8 cellular contexts compared by ENCODE assay signal in the genomic region with DNA sequence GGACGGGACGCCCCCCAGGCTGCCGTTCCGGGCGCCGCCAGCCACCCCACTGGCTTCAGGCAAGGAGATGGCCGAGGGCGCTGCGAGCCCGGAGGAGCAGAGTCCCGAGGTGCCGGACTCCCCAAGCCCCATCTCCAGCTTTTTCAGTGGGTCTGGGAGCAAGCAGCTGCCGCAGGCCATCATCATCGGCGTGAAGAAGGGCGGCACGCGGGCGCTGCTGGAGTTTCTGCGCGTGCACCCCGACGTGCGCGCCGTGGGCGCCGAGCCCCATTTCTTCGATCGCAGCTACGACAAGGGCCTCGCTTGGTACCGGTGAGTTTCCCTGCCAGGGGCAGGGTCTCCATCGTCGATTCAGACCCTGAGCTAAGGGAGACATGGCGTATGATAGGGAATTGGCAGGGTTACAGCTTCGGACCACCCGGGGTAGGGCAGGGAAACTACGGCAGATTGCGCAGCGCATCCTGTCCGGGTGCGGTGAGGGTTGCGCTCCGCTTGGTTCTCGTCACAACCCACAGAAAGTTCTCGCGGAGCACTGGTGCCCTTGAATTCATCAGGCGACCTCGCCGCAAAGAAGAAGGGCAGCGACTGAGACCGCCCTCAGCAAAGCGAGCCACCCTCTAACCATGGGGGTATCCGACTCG. TPM values are rescaled to one million over a fixed set of nuclear protein-coding genes. Genes with fewer than 3 reads are reported as not detected.
DNase-seq lines count a peak whose midpoint lies in the region; ATAC-seq, FAIRE-seq and TF ChIP-seq lines count a peak whose summit lies in the region.

No MANE protein-coding gene starts in this region.

- no peak for ATAC-seq in K562
- no peak for ATAC-seq in left lobe of liver
- ATAC-seq in HG02970 (IDR thresholded peaks at IDR 0.05; ENCODE audit: low FRiP score, unreplicated experiment), result no peak

- H3K4ac ChIP-seq in H9 (ENCODE audit: low read depth, low read length), result no peak overlapping the region

- no peaks in the 10 kb centered on the region for H3K9me1 ChIP-seq in K562 (ENCODE audit: control insufficient read depth, insufficient read depth, low read length)

- peaks cover 58 to 64% of the 10 kb centered on the region in 2 experiments for H3K4me1 Mint-ChIP-seq in H9
- H3K4me1 Mint-ChIP-seq in T-helper 2 cell treated with Interferon-gamma antibody and Interleukin-4, amounts not matched to agents 5 μg/mL and 100 μg/mL, for 36 hours (ENCODE audit: low read depth), result peaks cover 55% of the 10 kb centered on the region

- no peak overlapping the region; the same call in 1 of the 2 replicates for H3K14ac ChIP-seq in H9 (ENCODE audit: insufficient read depth, low read length)

- H3K9ac ChIP-seq in H9 (ENCODE audit: extremely low read depth, insufficient read length, low read length), result peak overlapping the region; percentile 6
- H3K9ac ChIP-seq in K562 (ENCODE audit: insufficient read depth in 1 of 2, low read depth in 2 of 2, low read length in 2 of 2), result peak overlapping the region; percentile 73 to 96

- TF ChIP-seq CTCF in H9 (conservative IDR thresholded peaks at IDR 0.05), result no peak
- TF ChIP-seq CTCF in K562 (IDR thresholded peaks at IDR 0.05 in 2 of 3, conservative IDR thresholded peaks at IDR 0.05 in 1 of 3; ENCODE audit: insufficient read depth in 2 of 3, low read depth in 1 of 3, low read length in 3 of 3), result no peak

- no peak overlapping the region for H3K27ac Mint-ChIP-seq in H9
- H3K27ac Mint-ChIP-seq in T-helper 2 cell treated with Interferon-gamma antibody and Interleukin-4, amounts not matched to agents 5 μg/mL and 100 μg/mL, for 36 hours, result peak overlapping the region; percentile 89

- peaks cover 65% of the 10 kb centered on the region; the same call in 1 of the 2 replicates for H3K27me3 ChIP-seq in H9 (ENCODE audit: insufficient read depth, low read length)
- H3K27me3 ChIP-seq in K562 (ENCODE audit: control insufficient read depth in 2 of 2, insufficient read depth in 2 of 2, low read length in 2 of 2), result no peaks in the 10 kb centered on the region

- H2BK15ac ChIP-seq in H9 (ENCODE audit: low read depth, low read length), result no peak overlapping the region

- DNase-seq in AG08396 (ENCODE audit: low spot score), result peak; percentile 47
- DNase-seq in H9, result peak; percentile 52
- DNase-seq in T-helper 2 cell treated with Interferon-gamma antibody and Interleukin-4, amounts not matched to agents 5 μg/mL and 100 μg/mL, for 36 hours (ENCODE audit: low spot score), result peak; percentile 69
- peak in 2 of 4 experiments; percentile 15 to 37 for DNase-seq in K562 (ENCODE audit: extremely low read depth in 1 of 4, low spot score in 3 of 4)
- DNase-seq in left lobe of liver (ENCODE audit: low spot score), result peak; percentile 67
- DNase-seq in stimulated activated CD4-positive, alpha-beta T cell treated with anti-CD3 and anti-CD28 coated beads, TNF-alpha, amount 100 ng/mL, for 48 hours (ENCODE audit: low read depth in 3 of 3), result peak in 2 of 3 donors; percentile 36 to 41
- DNase-seq in GM19238 (ENCODE audit: insufficient read length, low spot score), result no peak

- no peak overlapping the region for H2BK5ac ChIP-seq in H9 (ENCODE audit: insufficient read length, low read length)

- H3K18ac ChIP-seq in H9 (ENCODE audit: insufficient read length, low read depth, low read length), result peak overlapping the region; percentile 17

- H3T11ph ChIP-seq in H9 (ENCODE audit: low read length), result no peak overlapping the region

- no peaks in the 10 kb centered on the region; a peak in 1 of 7 replicates for H3K36me3 Mint-ChIP-seq in H9 (ENCODE audit: insufficient read depth in 1 of 3, low read depth in 3 of 3)
- peaks cover 36% of the 10 kb centered on the region for H3K36me3 Mint-ChIP-seq in T-helper 2 cell treated with Interferon-gamma antibody and Interleukin-4, amounts not matched to agents 5 μg/mL and 100 μg/mL, for 36 hours (ENCODE audit: low read depth)

- no peak overlapping the region for H2BK20ac ChIP-seq in H9 (ENCODE audit: low read depth, low read length, poor library complexity, severe bottlenecking)

- no peak overlapping the region for H3K27ac ChIP-seq in H9 (ENCODE audit: insufficient read length, low read depth, low read length)
- peak overlapping the region; percentile 70 for H3K27ac ChIP-seq in K562 (ENCODE audit: extremely low read depth, low read depth, low read length)

- no peak for TF ChIP-seq POLR2A in K562 (conservative IDR thresholded peaks at IDR 0.05)

- no CpG with 5 or more reads among the region's 56 CpGs for WGBS in H9 (ENCODE audit: extremely low coverage, insufficient read length, low lambda C conversion rate)
- 0% methylated on average over 20 of the region's 56 CpGs for WGBS in K562 (ENCODE audit: insufficient coverage, low coverage, missing lambda C conversion rate)

- CTCF ChIA-PET in K562 (lab: Yijun Ruan, JAX; ENCODE audit: low intra/inter-chr PET ratio), result interaction anchor here (0.8 kb wide), 1 partner anchor 1272 kb away, joined by 5 read pairs; no protein-coding TSS in a partner anchor

- H4K20me1 ChIP-seq in H9 (ENCODE audit: control insufficient read depth, insufficient read depth, insufficient read length), result peaks cover 3% of the 10 kb centered on the region
- 0 out of 2 replicates have a peak, but pooled peaks cover 6% of the 10 kb centered on the region for H4K20me1 ChIP-seq in K562 (replicated peaks; ENCODE audit: control insufficient read depth, insufficient read depth, low read length)

- H3K23me2 ChIP-seq in H9 (ENCODE audit: insufficient read length, low read depth, low read length, poor library complexity, severe bottlenecking), result peaks cover 50% of the 10 kb centered on the region

- H4K8ac ChIP-seq in H9 (replicated peaks; ENCODE audit: insufficient read length, low read depth, low read length), result no peak overlapping the region

- H3K9me3 Mint-ChIP-seq in H9, result no peaks in the 10 kb centered on the region; a peak in 1 of 5 replicates
- H3K9me3 Mint-ChIP-seq in T-helper 2 cell treated with Interferon-gamma antibody and Interleukin-4, amounts not matched to agents 5 μg/mL and 100 μg/mL, for 36 hours, result no peaks in the 10 kb centered on the region

- H2AFZ ChIP-seq in H9 (ENCODE audit: low read length) (no peak overlapping the region), K562 (ENCODE audit: low read depth, low read length) (peak overlapping the region; percentile 62)

- H3K36me3 ChIP-seq in K562 (ENCODE audit: control insufficient read depth, insufficient read depth, low read length), result peaks cover 11% of the 10 kb centered on the region; the same call in 1 of the 3 replicates

- H3K4me3 Mint-ChIP-seq in H9, result peak overlapping the region; percentile 69 to 92
- H3K4me3 Mint-ChIP-seq in T-helper 2 cell treated with Interferon-gamma antibody and Interleukin-4, amounts not matched to agents 5 μg/mL and 100 μg/mL, for 36 hours, result peak overlapping the region; percentile 90

- H2BK12ac ChIP-seq in H9 (ENCODE audit: insufficient read length, low read depth, low read length), result no peak overlapping the region

- no peak overlapping the region for H3K56ac ChIP-seq in H9 (ENCODE audit: insufficient read length, low read depth, low read length)

- no peak overlapping the region for H2BK120ac ChIP-seq in H9 (ENCODE audit: low read depth, low read length, poor library complexity, severe bottlenecking)

- no TSS peak for BruUV-seq in K562 (replicated peaks; lab: Mats Ljungman, UMichigan)

- H2AK5ac ChIP-seq in H9 (ENCODE audit: insufficient read length, low read length), result no peak overlapping the region

- H3K79me2 ChIP-seq in H9 (ENCODE audit: insufficient read depth, low read length) (no peaks in the 10 kb centered on the region; the same call in 1 of the 2 replicates), K562 (ENCODE audit: control insufficient read depth, insufficient read depth, low read length) (peaks cover 58% of the 10 kb centered on the region)

- H3K9me3 ChIP-seq in H9 (ENCODE audit: control insufficient read depth, low read depth, low read length) (no peaks in the 10 kb centered on the region), K562 (replicated peaks; ENCODE audit: control insufficient read depth, insufficient read depth, low read depth, low read length) (no peaks in the 10 kb centered on the region)

- POLR2A ChIA-PET in K562 (lab: Yijun Ruan, JAX), result interaction anchor here (0.6 to 1.0 kb wide), 2 partner anchors 23 to 50 kb away, joined by 3 read pairs; no protein-coding TSS in a partner anchor

- no peaks in the 10 kb centered on the region for H3K79me1 ChIP-seq in H9 (ENCODE audit: insufficient read depth, low read depth, low read length, poor library complexity, severe bottlenecking)

- no peak for FAIRE-seq in K562 (lab: Jason Lieb, UNC)

- H3K4me2 ChIP-seq in H9 (ENCODE audit: insufficient read depth, insufficient read length, low read length) (peak overlapping the region; percentile 94), K562 (ENCODE audit: insufficient read depth, low read length) (peak overlapping the region; percentile 75)

- no peak overlapping the region for H3K23ac ChIP-seq in H9 (ENCODE audit: insufficient read length, low read depth, low read length)

- in situ Hi-C loops in K562 (cut with MboI), result no loop called here

- no peak overlapping the region for H4K91ac ChIP-seq in H9 (ENCODE audit: insufficient read length, low read depth, low read length)

- H4K5ac ChIP-seq in H9 (ENCODE audit: insufficient read length, low read depth, low read length), result no peak overlapping the region

- H3K27me3 Mint-ChIP-seq in H9 (ENCODE audit: low read depth), result peaks cover 90% of the 10 kb centered on the region
- peaks cover 37% of the 10 kb centered on the region for H3K27me3 Mint-ChIP-seq in T-helper 2 cell treated with Interferon-gamma antibody and Interleukin-4, amounts not matched to agents 5 μg/mL and 100 μg/mL, for 36 hours (ENCODE audit: low read depth)

- no peak for TF ChIP-seq EP300 in K562 (IDR thresholded peaks at IDR 0.05; ENCODE audit: low read length)

- H3K4me1 ChIP-seq in H9 (ENCODE audit: insufficient read depth, low read length) (peaks cover 9% of the 10 kb centered on the region; the same call in 1 of the 2 replicates), K562 (replicated peaks in 1 of 2; ENCODE audit: control insufficient read depth in 2 of 2, insufficient read depth in 2 of 2, low read length in 2 of 2) (peaks cover 32 to 43% of the 10 kb centered on the region in 2 experiments; a peak in 4 of 5 replicates)

- intact Hi-C loops in K562 (cut with micrococcal nuclease), result loop anchor here (5.0 kb wide), 1 partner anchor 35 kb away; no protein-coding TSS in a partner anchor

- H3K4me3 ChIP-seq in K562, result peak overlapping the region; percentile 54

- no peak for TF ChIP-seq RAD21 in K562 (CRISPR knock-in tag; conservative IDR thresholded peaks at IDR 0.05 in 1 of 2, IDR thresholded peaks at IDR 0.05 in 1 of 2)

RNA-seq across cellular contexts. Expression of a gene that starts 1.0 kb away (rescaled TPM):
- total RNA-seq in H9 (2021), result 2.8 and 2.9 TPM in 2 replicates
- 4.9 and 5.2 TPM in 2 replicates for total RNA-seq in K562 (2011; cell fraction: chromatin; rRNA removed; ENCODE audit: low replicate concordance)
- total RNA-seq in K562 (2011; cell fraction: nucleolus; rRNA removed), result 9.3 and 11.5 TPM in 2 replicates
- total RNA-seq in K562 (2011; cell fraction: nucleoplasm; rRNA removed), result 8.4 and 12.7 TPM in 2 replicates
- 8.0 and 10.5 TPM in 2 replicates for total RNA-seq in K562 (2014; rRNA removed)
- 3.3 and 3.4 TPM in 2 replicates for total RNA-seq in K562 (2014; rRNA removed; fragmentation: Illumina TruSeq; extraction: Trizol)
- total RNA-seq in K562 (2015; rRNA removed; fragmentation: Illumina TruSeq; extraction: Trizol), result 5.5 and 5.7 TPM in 2 replicates
- 12.9 and 13.0 TPM in 2 replicates for total RNA-seq in K562 (2021)
- 1.9 and 2.7 TPM in 2 replicates for polyA plus RNA-seq in K562 (2011; rRNA removed)
- polyA plus RNA-seq in K562 (2011; cell fraction: cytosol; rRNA removed), result 2.2 and 3.6 TPM in 2 replicates
- 2.8 and 3.8 TPM in 2 replicates for polyA plus RNA-seq in K562 (2011; cell fraction: nucleus; rRNA removed)
- polyA plus RNA-seq in K562 (2012), result 5.4 and 5.9 TPM in 2 replicates
- polyA plus RNA-seq in K562 (2014; fragmentation: Illumina TruSeq; extraction: Trizol), result 2.5 and 2.6 TPM in 2 replicates
- polyA plus RNA-seq in K562 (2014; fragmentation: Nextera tagmentation; extraction: Ambion mirVana), result 1 to 10 TPM; 2.6 to 5.3 TPM
- polyA plus RNA-seq in K562 (2014; rRNA removed), result 3.7 and 3.9 TPM in 2 replicates
- polyA minus RNA-seq in K562 (2011; rRNA and poly(A)+ RNA removed), result 4.1 and 5.5 TPM in 2 replicates
- 3.9 and 6.8 TPM in 2 replicates for polyA minus RNA-seq in K562 (2011; cell fraction: cytosol; rRNA and poly(A)+ RNA removed)
- polyA minus RNA-seq in K562 (2011; cell fraction: nucleus; rRNA and poly(A)+ RNA removed), result 5.5 and 7.1 TPM in 2 replicates
- total RNA-seq in left lobe of liver, result 39.8 TPM
